In the genomic region with DNA sequence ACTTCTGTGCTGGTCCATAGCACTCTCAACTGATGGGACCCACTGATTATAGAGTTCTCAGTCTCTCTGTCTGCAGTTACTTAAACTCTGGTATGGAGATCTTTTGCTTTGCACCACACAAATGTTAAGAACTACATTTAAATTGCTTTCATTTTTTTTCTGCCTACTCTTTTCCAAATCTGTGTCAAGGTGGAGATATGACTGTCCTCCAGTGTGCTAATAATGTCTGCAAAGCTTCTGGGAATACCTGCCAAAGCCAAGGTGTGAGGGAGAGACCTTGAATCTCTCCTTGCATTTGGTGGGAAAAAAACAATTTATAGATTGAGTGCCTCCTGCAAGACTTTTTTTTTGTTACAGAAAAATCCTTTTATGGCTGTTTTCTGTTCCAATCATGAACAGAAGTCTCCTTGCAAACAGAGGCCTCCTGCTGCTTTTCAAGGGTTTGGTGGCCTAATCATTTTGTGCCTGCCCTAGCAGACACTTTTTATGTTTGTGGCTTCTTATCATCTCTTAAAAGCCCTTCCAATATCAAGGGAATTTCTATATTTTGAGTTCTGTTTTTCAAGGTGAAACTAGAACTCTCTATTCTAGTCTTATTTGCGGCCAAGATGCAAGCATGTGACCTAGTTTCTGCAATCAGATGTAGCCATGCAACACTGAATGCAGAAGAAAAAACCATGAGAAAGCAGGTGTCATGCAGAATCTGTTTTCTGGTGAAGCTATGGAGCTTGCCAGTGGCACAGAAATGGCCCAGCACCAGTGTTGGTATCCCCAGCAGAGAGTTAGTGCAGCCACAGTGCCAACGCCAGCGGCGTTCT, we compare ENCODE assay signal across 9 cellular contexts. TPM values are rescaled to one million over a fixed set of nuclear protein-coding genes. Genes with fewer than 3 reads are reported as not detected.
DNase-seq lines count a peak whose midpoint lies in the region; ATAC-seq and TF ChIP-seq lines count a peak whose summit lies in the region.
"Had no signal": no experiment of that assay in that cellular context is flagged by ENCODE, and none has a peak within 500 bp of the region (broad histone marks: within the 10 kb centered on the region; RNA-seq: fewer than 3 reads in every experiment).

No MANE protein-coding gene starts in this region.

- ATAC-seq in GM18907 (IDR thresholded peaks at IDR 0.05; ENCODE audit: unreplicated experiment) = peak; percentile 80
- ATAC-seq in HG03565 (IDR thresholded peaks at IDR 0.05; ENCODE audit: unreplicated experiment) = peak; percentile 68
- no peak for ATAC-seq in WTC11

- DNase-seq in WTC11 (ENCODE audit: low spot score) = no peak
- DNase-seq in H7 = no peak
- no peak for DNase-seq in SKM-1 (lab: John Stamatoyannopoulos, UW; ENCODE audit: unreplicated experiment)
- DNase-seq in uterus = no peak
- DNase-seq: stimulated activated CD4-positive, alpha-beta T cell treated with anti-CD3 and anti-CD28 coated beads, Interleukin-2, amount 100 ng/mL, for 24 hours had no signal

- H3K4me3 ChIP-seq in HEK293 (ENCODE audit: low read depth, low read length) = no peak overlapping the region
- no peak overlapping the region for H3K4me3 ChIP-seq in parathyroid adenoma (ENCODE audit: low read depth, low read length)
- H3K4me3 ChIP-seq in H7 (ENCODE audit: insufficient read depth, low read depth, low read length) = no peak overlapping the region
- no peak overlapping the region for H3K4me3 ChIP-seq in uterus

- H3K9me3 Mint-ChIP-seq in WTC11 = peaks cover 3% of the 10 kb centered on the region; the same call in 1 of the 2 replicates

- H3K79me2 ChIP-seq in parathyroid adenoma = no peaks in the 10 kb centered on the region

- peaks cover 23% of the 10 kb centered on the region for H3K4me1 Mint-ChIP-seq in WTC11

- H3K4me1 ChIP-seq in HEK293 (ENCODE audit: control insufficient read depth, insufficient read depth, low read length) (no peaks in the 10 kb centered on the region), parathyroid adenoma (peaks cover 24% of the 10 kb centered on the region), uterus (no peaks in the 10 kb centered on the region)

- POLR2A ChIA-PET in HEK293 (lab: Yijun Ruan, JAX) (no interaction called here), WTC11 (lab: Charles Lee) (no interaction called here)

- no peak overlapping the region for H3K27ac Mint-ChIP-seq in WTC11

- TF ChIP-seq CTCF in HEK293 (tag by site-specific recombination; IDR thresholded peaks at IDR 0.05) (no peak), parathyroid adenoma (IDR thresholded peaks at IDR 0.05) (no peak), WTC11 (IDR thresholded peaks at IDR 0.05) (no peak), uterus (IDR thresholded peaks at IDR 0.05) (no peak)

- TF ChIP-seq POLR2A in uterus (IDR thresholded peaks at IDR 0.05) = no peak

- peak overlapping the region; percentile 64 for H2AFZ ChIP-seq in parathyroid adenoma

- no peaks in the 10 kb centered on the region; the same call in 1 of the 2 replicates for H3K27me3 Mint-ChIP-seq in WTC11 (ENCODE audit: low read depth)

- H3K36me3 Mint-ChIP-seq in WTC11 = no peaks in the 10 kb centered on the region

- H3K9ac ChIP-seq in parathyroid adenoma = no peak overlapping the region

- CTCF ChIA-PET in HEK293 (lab: Yijun Ruan, JAX) (no interaction called here), WTC11 (lab: Charles Lee) (no interaction called here)

- no peak overlapping the region for H3K27ac ChIP-seq in HEK293 (ENCODE audit: extremely low read depth, low read depth, low read length)
- peak overlapping the region; percentile 55 for H3K27ac ChIP-seq in parathyroid adenoma
- H3K27ac ChIP-seq in uterus = no peak overlapping the region

- H3K9me3 ChIP-seq in HEK293 (ENCODE audit: control insufficient read depth, insufficient read depth, low read depth, low read length) = no peaks in the 10 kb centered on the region
- H3K9me3 ChIP-seq in parathyroid adenoma (ENCODE audit: control insufficient read depth, low read length) = no peaks in the 10 kb centered on the region
- H3K9me3 ChIP-seq in uterus = no peaks in the 10 kb centered on the region

- H3K36me3 ChIP-seq in HEK293 (ENCODE audit: control insufficient read depth in 2 of 2, insufficient read depth in 1 of 2, low read length in 2 of 2) (no peaks in the 10 kb centered on the region), parathyroid adenoma (ENCODE audit: control insufficient read depth, insufficient read depth, low read length) (no peaks in the 10 kb centered on the region), H7 (replicated peaks; ENCODE audit: control insufficient read depth, insufficient read depth, low read length) (no peaks in the 10 kb centered on the region), uterus (no peaks in the 10 kb centered on the region)

- H3K4me2 ChIP-seq in parathyroid adenoma (ENCODE audit: low read length) = peak overlapping the region; percentile 37

- no peaks in the 10 kb centered on the region for H3K27me3 ChIP-seq in parathyroid adenoma (ENCODE audit: control insufficient read depth, insufficient read depth, low read length)
- no peaks in the 10 kb centered on the region for H3K27me3 ChIP-seq in H7 (ENCODE audit: control insufficient read depth, insufficient read depth, low read length)
- H3K27me3 ChIP-seq in uterus = no peaks in the 10 kb centered on the region

- no peak overlapping the region for H3K4me3 Mint-ChIP-seq in WTC11

- intact Hi-C loops in uterus (cut with DNase I; ENCODE audit: low total_unique reads) = no loop called here

TF ChIP-seq in HEK293, 187 proteins besides CTCF, POLR2A, EP300 and RAD21:
- TF ChIP-seq, protein P1, sequence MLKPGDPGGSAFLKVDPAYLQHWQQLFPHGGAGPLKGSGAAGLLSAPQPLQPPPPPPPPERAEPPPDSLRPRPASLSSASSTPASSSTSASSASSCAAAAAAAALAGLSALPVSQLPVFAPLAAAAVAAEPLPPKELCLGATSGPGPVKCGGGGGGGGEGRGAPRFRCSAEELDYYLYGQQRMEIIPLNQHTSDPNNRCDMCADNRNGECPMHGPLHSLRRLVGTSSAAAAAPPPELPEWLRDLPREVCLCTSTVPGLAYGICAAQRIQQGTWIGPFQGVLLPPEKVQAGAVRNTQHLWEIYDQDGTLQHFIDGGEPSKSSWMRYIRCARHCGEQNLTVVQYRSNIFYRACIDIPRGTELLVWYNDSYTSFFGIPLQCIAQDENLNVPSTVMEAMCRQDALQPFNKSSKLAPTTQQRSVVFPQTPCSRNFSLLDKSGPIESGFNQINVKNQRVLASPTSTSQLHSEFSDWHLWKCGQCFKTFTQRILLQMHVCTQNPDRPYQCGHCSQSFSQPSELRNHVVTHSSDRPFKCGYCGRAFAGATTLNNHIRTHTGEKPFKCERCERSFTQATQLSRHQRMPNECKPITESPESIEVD (tag by site-specific recombination; IDR thresholded peaks at IDR 0.05) = peak; percentile 75
- TF ChIP-seq, protein P2, sequence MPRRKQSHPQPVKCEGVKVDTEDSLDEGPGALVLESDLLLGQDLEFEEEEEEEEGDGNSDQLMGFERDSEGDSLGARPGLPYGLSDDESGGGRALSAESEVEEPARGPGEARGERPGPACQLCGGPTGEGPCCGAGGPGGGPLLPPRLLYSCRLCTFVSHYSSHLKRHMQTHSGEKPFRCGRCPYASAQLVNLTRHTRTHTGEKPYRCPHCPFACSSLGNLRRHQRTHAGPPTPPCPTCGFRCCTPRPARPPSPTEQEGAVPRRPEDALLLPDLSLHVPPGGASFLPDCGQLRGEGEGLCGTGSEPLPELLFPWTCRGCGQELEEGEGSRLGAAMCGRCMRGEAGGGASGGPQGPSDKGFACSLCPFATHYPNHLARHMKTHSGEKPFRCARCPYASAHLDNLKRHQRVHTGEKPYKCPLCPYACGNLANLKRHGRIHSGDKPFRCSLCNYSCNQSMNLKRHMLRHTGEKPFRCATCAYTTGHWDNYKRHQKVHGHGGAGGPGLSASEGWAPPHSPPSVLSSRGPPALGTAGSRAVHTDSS (tag by site-specific recombination; IDR thresholded peaks at IDR 0.05) = no peak
- TF ChIP-seq ZNF24 (tag by site-specific recombination; IDR thresholded peaks at IDR 0.05) (no peak), ZNF391 (tag by site-specific recombination; IDR thresholded peaks at IDR 0.05; ENCODE audit: borderline replicate concordance, low read depth) (no peak)
TF ChIP-seq in HEK293: peak in this region for 1.

TF ChIP-seq in WTC11, 78 proteins besides CTCF, POLR2A, EP300 and RAD21:
- no peak for TF ChIP-seq EMX1 (CRISPR knock-in tag; IDR thresholded peaks at IDR 0.05)
- TF ChIP-seq MXD4 (CRISPR knock-in tag; IDR thresholded peaks at IDR 0.05; ENCODE audit: borderline replicate concordance) = no peak
- TF ChIP-seq, protein P3, sequence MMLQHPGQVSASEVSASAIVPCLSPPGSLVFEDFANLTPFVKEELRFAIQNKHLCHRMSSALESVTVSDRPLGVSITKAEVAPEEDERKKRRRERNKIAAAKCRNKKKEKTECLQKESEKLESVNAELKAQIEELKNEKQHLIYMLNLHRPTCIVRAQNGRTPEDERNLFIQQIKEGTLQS (CRISPR knock-in tag; conservative IDR thresholded peaks at IDR 0.05) = no peak
- no peak for TF ChIP-seq FOXK1 (CRISPR knock-in tag; IDR thresholded peaks at IDR 0.05)

RNA-seq across cellular contexts. Expression of a gene that starts 23.2 kb away (rescaled TPM):
- total RNA-seq in WTC11 (2021) = 81.4 to 90.2 TPM (median 88.6 TPM) in 3 replicates
- total RNA-seq in H7 (2014; rRNA removed; shearing (Covaris generic)) = 32.9 and 41.6 TPM in 2 replicates
- total RNA-seq in uterus = 10 to 100 TPM in 3 of 4 donors, 1 to 10 TPM in 1; 6.9 to 41.5 (median 24.8) TPM
